ENCODE assay signal across 9 cellular contexts in genomic region chr18:23238651-23239349, GRCh38.
A peak's percentile ranks its signal among the peaks of the same experiment; 100 is the strongest.
DNase-seq lines count a peak whose midpoint lies in the region; TF ChIP-seq lines count a peak whose summit lies in the region.
"Had no signal": no experiment of that assay in that cellular context is flagged by ENCODE, and none has a peak within 500 bp of the region (broad histone marks: within the 10 kb centered on the region; RNA-seq: fewer than 3 reads in every experiment).

No MANE protein-coding gene starts in this region.

- peak overlapping the region; percentile 61 for H3K27ac Mint-ChIP-seq in activated CD4-positive, alpha-beta T cell treated with anti-CD3 and anti-CD28 coated beads, Interleukin-2, amount 10 ng/mL, durations not matched to agents 24 days and 14 days
- no peak overlapping the region for H3K27ac Mint-ChIP-seq in glutamatergic neuron (ENCODE audit: unreplicated experiment)

- H3K27ac ChIP-seq in layer of hippocampus (ENCODE audit: low read depth, low read length) (peak overlapping the region; percentile 80), temporal lobe (ENCODE audit: low read depth, low read length) (peak overlapping the region; percentile 82)

- peak overlapping the region; percentile 68 for H3K4me3 Mint-ChIP-seq in activated CD4-positive, alpha-beta T cell treated with anti-CD3 and anti-CD28 coated beads, Interleukin-2, amount 10 ng/mL, durations not matched to agents 24 days and 14 days
- H3K4me3 Mint-ChIP-seq in glutamatergic neuron (ENCODE audit: unreplicated experiment): no peak overlapping the region

- H3K27me3 ChIP-seq in layer of hippocampus (ENCODE audit: control insufficient read depth, insufficient read depth, low read length): no peaks in the 10 kb centered on the region

- intact Hi-C loops in activated CD4-positive, alpha-beta T cell treated with anti-CD3 and anti-CD28 coated beads, Interleukin-2, amount 10 ng/mL, durations not matched to agents 24 days and 14 days (cut with micrococcal nuclease): loop anchor here (5.0 to 10.0 kb wide), 3 partner anchors 69 to 304 kb away; partner anchors contain the start of gene RBBP8

- H3K9me3 Mint-ChIP-seq in activated CD4-positive, alpha-beta T cell treated with anti-CD3 and anti-CD28 coated beads, Interleukin-2, amount 10 ng/mL, durations not matched to agents 24 days and 14 days: no peaks in the 10 kb centered on the region
- H3K9me3 Mint-ChIP-seq in glutamatergic neuron (ENCODE audit: unreplicated experiment): no peaks in the 10 kb centered on the region

- H3K4me3 ChIP-seq in astrocyte of the spinal cord (ENCODE audit: low read depth, low read length): no peak overlapping the region

- no peak for TF ChIP-seq CTCF in astrocyte of the spinal cord (IDR thresholded peaks at IDR 0.05; ENCODE audit: low read depth, low read length)
- no peak for TF ChIP-seq CTCF in glutamatergic neuron (IDR thresholded peaks at IDR 0.05; ENCODE audit: partially characterized antibody, unreplicated experiment)

- H3K4me1 Mint-ChIP-seq in activated CD4-positive, alpha-beta T cell treated with anti-CD3 and anti-CD28 coated beads, Interleukin-2, amount 10 ng/mL, durations not matched to agents 24 days and 14 days: peaks cover 40% of the 10 kb centered on the region
- H3K4me1 Mint-ChIP-seq in glutamatergic neuron (ENCODE audit: low read depth, unreplicated experiment): peaks cover 6% of the 10 kb centered on the region

- H3K27me3 Mint-ChIP-seq in activated CD4-positive, alpha-beta T cell treated with anti-CD3 and anti-CD28 coated beads, Interleukin-2, amount 10 ng/mL, durations not matched to agents 24 days and 14 days: no peaks in the 10 kb centered on the region
- no peaks in the 10 kb centered on the region for H3K27me3 Mint-ChIP-seq in glutamatergic neuron (ENCODE audit: unreplicated experiment)

- in situ Hi-C loops in astrocyte of the spinal cord (cut with HindIII; ENCODE audit: low sequenced_read_pairs): no loop called here

- peaks cover 5% of the 10 kb centered on the region for H3K36me3 Mint-ChIP-seq in activated CD4-positive, alpha-beta T cell treated with anti-CD3 and anti-CD28 coated beads, Interleukin-2, amount 10 ng/mL, durations not matched to agents 24 days and 14 days (ENCODE audit: low read depth)
- no peaks in the 10 kb centered on the region for H3K36me3 Mint-ChIP-seq in glutamatergic neuron (ENCODE audit: unreplicated experiment)

- no peak for DNase-seq in activated CD4-positive, alpha-beta T cell treated with anti-CD3 and anti-CD28 coated beads, Interleukin-2, amount 10 ng/mL, durations not matched to agents 24 days and 14 days
- DNase-seq in activated CD4-positive, alpha-beta T cell treated with anti-CD3 and anti-CD28 coated beads for 4 hours: no peak
- DNase-seq in astrocyte of the spinal cord (ENCODE audit: low read depth, low spot score): peak; percentile 36
- DNase-seq in glutamatergic neuron: no peak
- DNase-seq in NCI-H1436 (lab: John Stamatoyannopoulos, UW): no peak
- DNase-seq in activated T-cell treated with anti-CD3 and anti-CD28 coated beads, Interleukin-2, amount 50 U/mL, for 48 hours: no peak
- DNase-seq: Kasumi-1 had no signal
